ENCODE assay signal across 1 cellular context in genomic region chr20:31671324-31671723, GRCh38.
TF ChIP-seq lines count a peak whose summit lies in the region.

No MANE protein-coding gene starts in this region.

TF ChIP-seq in GM23338, 12 proteins besides CTCF, POLR2A, EP300 and RAD21:
- no peak for TF ChIP-seq ZNF462 (CRISPR knock-in tag; IDR thresholded peaks at IDR 0.05)
- no peak for TF ChIP-seq ZNF114 (CRISPR knock-in tag; IDR thresholded peaks at IDR 0.05)
- no peak for TF ChIP-seq EZH2 (IDR thresholded peaks at IDR 0.05; ENCODE audit: low read depth, unreplicated experiment)
- TF ChIP-seq POLR2AphosphoS5 (IDR thresholded peaks at IDR 0.05; ENCODE audit: low read depth): no peak
- no peak for TF ChIP-seq EZH2phosphoT487 (IDR thresholded peaks at IDR 0.05; ENCODE audit: unreplicated experiment)
- no peak for TF ChIP-seq NANOG (IDR thresholded peaks at IDR 0.05; ENCODE audit: borderline replicate concordance)
- TF ChIP-seq, protein P1, sequence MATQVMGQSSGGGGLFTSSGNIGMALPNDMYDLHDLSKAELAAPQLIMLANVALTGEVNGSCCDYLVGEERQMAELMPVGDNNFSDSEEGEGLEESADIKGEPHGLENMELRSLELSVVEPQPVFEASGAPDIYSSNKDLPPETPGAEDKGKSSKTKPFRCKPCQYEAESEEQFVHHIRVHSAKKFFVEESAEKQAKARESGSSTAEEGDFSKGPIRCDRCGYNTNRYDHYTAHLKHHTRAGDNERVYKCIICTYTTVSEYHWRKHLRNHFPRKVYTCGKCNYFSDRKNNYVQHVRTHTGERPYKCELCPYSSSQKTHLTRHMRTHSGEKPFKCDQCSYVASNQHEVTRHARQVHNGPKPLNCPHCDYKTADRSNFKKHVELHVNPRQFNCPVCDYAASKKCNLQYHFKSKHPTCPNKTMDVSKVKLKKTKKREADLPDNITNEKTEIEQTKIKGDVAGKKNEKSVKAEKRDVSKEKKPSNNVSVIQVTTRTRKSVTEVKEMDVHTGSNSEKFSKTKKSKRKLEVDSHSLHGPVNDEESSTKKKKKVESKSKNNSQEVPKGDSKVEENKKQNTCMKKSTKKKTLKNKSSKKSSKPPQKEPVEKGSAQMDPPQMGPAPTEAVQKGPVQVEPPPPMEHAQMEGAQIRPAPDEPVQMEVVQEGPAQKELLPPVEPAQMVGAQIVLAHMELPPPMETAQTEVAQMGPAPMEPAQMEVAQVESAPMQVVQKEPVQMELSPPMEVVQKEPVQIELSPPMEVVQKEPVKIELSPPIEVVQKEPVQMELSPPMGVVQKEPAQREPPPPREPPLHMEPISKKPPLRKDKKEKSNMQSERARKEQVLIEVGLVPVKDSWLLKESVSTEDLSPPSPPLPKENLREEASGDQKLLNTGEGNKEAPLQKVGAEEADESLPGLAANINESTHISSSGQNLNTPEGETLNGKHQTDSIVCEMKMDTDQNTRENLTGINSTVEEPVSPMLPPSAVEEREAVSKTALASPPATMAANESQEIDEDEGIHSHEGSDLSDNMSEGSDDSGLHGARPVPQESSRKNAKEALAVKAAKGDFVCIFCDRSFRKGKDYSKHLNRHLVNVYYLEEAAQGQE (IDR thresholded peaks at IDR 0.05; ENCODE audit: unreplicated experiment): no peak
- no peak for TF ChIP-seq CREB1 (CRISPR knock-in tag; IDR thresholded peaks at IDR 0.05; ENCODE audit: low read depth)
- no peak for TF ChIP-seq JUNB (IDR thresholded peaks at IDR 0.05; ENCODE audit: unreplicated experiment)
- TF ChIP-seq STAT1 (IDR thresholded peaks at IDR 0.05; ENCODE audit: unreplicated experiment): no peak
- TF ChIP-seq, protein P2, sequence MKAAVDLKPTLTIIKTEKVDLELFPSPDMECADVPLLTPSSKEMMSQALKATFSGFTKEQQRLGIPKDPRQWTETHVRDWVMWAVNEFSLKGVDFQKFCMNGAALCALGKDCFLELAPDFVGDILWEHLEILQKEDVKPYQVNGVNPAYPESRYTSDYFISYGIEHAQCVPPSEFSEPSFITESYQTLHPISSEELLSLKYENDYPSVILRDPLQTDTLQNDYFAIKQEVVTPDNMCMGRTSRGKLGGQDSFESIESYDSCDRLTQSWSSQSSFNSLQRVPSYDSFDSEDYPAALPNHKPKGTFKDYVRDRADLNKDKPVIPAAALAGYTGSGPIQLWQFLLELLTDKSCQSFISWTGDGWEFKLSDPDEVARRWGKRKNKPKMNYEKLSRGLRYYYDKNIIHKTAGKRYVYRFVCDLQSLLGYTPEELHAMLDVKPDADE (IDR thresholded peaks at IDR 0.05): no peak
